ENCODE assay signal across 7 cellular contexts in the genomic region with DNA sequence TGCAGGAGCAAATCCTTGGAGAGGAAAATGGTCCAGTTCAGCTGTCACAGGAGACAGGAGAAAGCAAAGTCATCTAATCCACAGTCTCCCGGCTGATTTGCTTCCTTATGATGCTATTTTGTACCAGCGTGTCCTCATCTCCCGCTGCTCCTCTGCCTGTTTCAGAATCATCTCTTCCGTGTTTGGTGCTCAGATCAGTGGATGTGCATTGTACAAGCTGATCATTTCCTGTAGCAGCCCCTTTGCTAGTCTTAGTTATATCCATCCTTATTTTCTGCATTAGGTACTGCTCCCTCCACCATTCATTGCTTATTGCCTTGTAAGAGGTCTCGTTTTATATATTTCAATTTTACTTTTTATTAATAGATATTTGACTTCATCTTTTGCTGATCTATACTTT.
A peak's percentile ranks its signal among the peaks of the same experiment; 100 is the strongest.
DNase-seq lines count a peak whose midpoint lies in the region; ATAC-seq and TF ChIP-seq lines count a peak whose summit lies in the region.
"Not testable (repeated sequence)": the region's sequence is repeated elsewhere in the genome, so short reads cannot be mapped to it uniquely, and the experiment has no call there.

No MANE protein-coding gene starts in this region.

- H3K27ac Mint-ChIP-seq in CD8-positive, alpha-beta T cell, result peak overlapping the region; percentile 91
- peak overlapping the region; percentile 79 for H3K27ac Mint-ChIP-seq in activated CD4-positive, alpha-beta T cell treated with anti-CD3 and anti-CD28 coated beads for 36 hours
- H3K27ac Mint-ChIP-seq in activated T-helper 1 cell treated with anti-CD3 and anti-CD28 coated beads, Interleukin-12 subunit alpha, Interleukin-12 subunit beta, Interleukin-2, Interleukin-4 antibody, amounts not matched to agents 30 ng/mL and 10 ng/mL and 1 ng/mL, durations not matched to agents 14 hours and 24 hours and 36 hours, result peak overlapping the region; percentile 74
- peak overlapping the region; percentile 72 for H3K27ac Mint-ChIP-seq in activated naive CD8-positive, alpha-beta T cell treated with anti-CD3 and anti-CD28 coated beads, Interleukin-2, amount 50 U/mL, for 24 hours

- intact Hi-C loops in CD8-positive, alpha-beta T cell (cut with DNase I, micrococcal nuclease); activated CD4-positive, alpha-beta T cell treated with anti-CD3 and anti-CD28 coated beads for 36 hours (cut with DNase I, micrococcal nuclease); activated T-helper 1 cell treated with anti-CD3 and anti-CD28 coated beads, Interleukin-12 subunit alpha, Interleukin-12 subunit beta, Interleukin-2, Interleukin-4 antibody, amounts not matched to agents 30 ng/mL and 10 ng/mL and 1 ng/mL, durations not matched to agents 14 hours and 24 hours and 36 hours (cut with micrococcal nuclease); spleen (cut with DNase I; ENCODE audit: low total_unique reads): not testable (repeated sequence)

- H3K27ac ChIP-seq in CD8-positive, alpha-beta T cell (ENCODE audit: low read depth, low read length), result peak overlapping the region; percentile 38
- H3K27ac ChIP-seq in KOPT-K1 (ENCODE audit: low read depth, low read length, poor library complexity, severe bottlenecking) (peak overlapping the region; percentile 61), spleen (peak overlapping the region in 5 of 8 donors; percentile 20 to 34 (median 26))
- peak overlapping the region; percentile 22 for H3K27ac ChIP-seq in effector memory CD4-positive, alpha-beta T cell (ENCODE audit: insufficient read depth, low read length, poor library complexity, severe bottlenecking)

- WGBS in spleen, 5 donors, result 36 to 63% (median 54%) methylated on average over 5 of the region's 5 CpGs

- ATAC-seq in CD8-positive, alpha-beta T cell, result peak; percentile 51
- ATAC-seq in activated CD4-positive, alpha-beta T cell treated with anti-CD3 and anti-CD28 coated beads for 36 hours; activated naive CD8-positive, alpha-beta T cell treated with anti-CD3 and anti-CD28 coated beads, Interleukin-2, amount 50 U/mL, for 24 hours: not testable (repeated sequence)

- not testable (repeated sequence) for TF ChIP-seq CTCF in CD8-positive, alpha-beta T cell (IDR thresholded peaks at IDR 0.05); spleen (IDR thresholded peaks at IDR 0.05 in 8 of 11, conservative IDR thresholded peaks at IDR 0.05 in 3 of 11)

- POLR2A ChIA-PET in CD8-positive, alpha-beta T cell (lab: Charles Lee), result interaction anchor here (1.1 to 1.7 kb wide), 3 partner anchors 14 to 331 kb away, joined by 3 to 6 read pairs (median 4); no protein-coding TSS in a partner anchor
- POLR2A ChIA-PET in activated CD4-positive, alpha-beta T cell treated with anti-CD3 and anti-CD28 coated beads for 36 hours (lab: Charles Lee), result not testable (repeated sequence)

- not testable (repeated sequence) for H3K36me3 ChIP-seq in CD8-positive, alpha-beta T cell (ENCODE audit: insufficient read depth, low read length); KOPT-K1 (ENCODE audit: insufficient read depth, low read length); effector memory CD4-positive, alpha-beta T cell (ENCODE audit: control insufficient read depth, insufficient read depth, low read length); spleen

- H3K27me3 ChIP-seq in CD8-positive, alpha-beta T cell (ENCODE audit: insufficient read depth, low read length); effector memory CD4-positive, alpha-beta T cell (replicated peaks; ENCODE audit: control insufficient read depth, insufficient read depth, low read length, poor library complexity, severe bottlenecking); spleen (replicated peaks in 1 of 7): not testable (repeated sequence)

- peaks cover 75% of the 10 kb centered on the region for H3K4me1 ChIP-seq in CD8-positive, alpha-beta T cell (ENCODE audit: insufficient read depth, low read length)
- H3K4me1 ChIP-seq in effector memory CD4-positive, alpha-beta T cell (ENCODE audit: control insufficient read depth, insufficient read depth, low read length, poor library complexity, severe bottlenecking), result peaks cover 62% of the 10 kb centered on the region
- peaks cover 0 to 40% (median 16%) of the 10 kb centered on the region in 6 donors for H3K4me1 ChIP-seq in spleen

- DNase-seq in CD8-positive, alpha-beta T cell; activated CD4-positive, alpha-beta T cell treated with anti-CD3 and anti-CD28 coated beads for 36 hours; activated T-helper 1 cell treated with anti-CD3 and anti-CD28 coated beads, Interleukin-12 subunit alpha, Interleukin-12 subunit beta, Interleukin-2, Interleukin-4 antibody, amounts not matched to agents 30 ng/mL and 10 ng/mL and 1 ng/mL, durations not matched to agents 14 hours and 24 hours and 36 hours (ENCODE audit: low spot score); activated naive CD8-positive, alpha-beta T cell treated with anti-CD3 and anti-CD28 coated beads, Interleukin-2, amount 50 U/mL, for 24 hours; effector memory CD4-positive, alpha-beta T cell; spleen: not testable (repeated sequence)

- peaks cover 79% of the 10 kb centered on the region for H3K4me1 Mint-ChIP-seq in CD8-positive, alpha-beta T cell (ENCODE audit: low read depth)
- peaks cover 78% of the 10 kb centered on the region for H3K4me1 Mint-ChIP-seq in activated CD4-positive, alpha-beta T cell treated with anti-CD3 and anti-CD28 coated beads for 36 hours
- peaks cover 36% of the 10 kb centered on the region for H3K4me1 Mint-ChIP-seq in activated T-helper 1 cell treated with anti-CD3 and anti-CD28 coated beads, Interleukin-12 subunit alpha, Interleukin-12 subunit beta, Interleukin-2, Interleukin-4 antibody, amounts not matched to agents 30 ng/mL and 10 ng/mL and 1 ng/mL, durations not matched to agents 14 hours and 24 hours and 36 hours (ENCODE audit: low read depth)
- H3K4me1 Mint-ChIP-seq in activated naive CD8-positive, alpha-beta T cell treated with anti-CD3 and anti-CD28 coated beads, Interleukin-2, amount 50 U/mL, for 24 hours, result peaks cover 52% of the 10 kb centered on the region

- H3K9me3 Mint-ChIP-seq in CD8-positive, alpha-beta T cell; activated CD4-positive, alpha-beta T cell treated with anti-CD3 and anti-CD28 coated beads for 36 hours (ENCODE audit: low read depth); activated T-helper 1 cell treated with anti-CD3 and anti-CD28 coated beads, Interleukin-12 subunit alpha, Interleukin-12 subunit beta, Interleukin-2, Interleukin-4 antibody, amounts not matched to agents 30 ng/mL and 10 ng/mL and 1 ng/mL, durations not matched to agents 14 hours and 24 hours and 36 hours; activated naive CD8-positive, alpha-beta T cell treated with anti-CD3 and anti-CD28 coated beads, Interleukin-2, amount 50 U/mL, for 24 hours: not testable (repeated sequence)

- not testable (repeated sequence) for H3K9me3 ChIP-seq in CD8-positive, alpha-beta T cell (ENCODE audit: low read length); KOPT-K1 (ENCODE audit: insufficient read depth, low read length, poor library complexity, severe bottlenecking); effector memory CD4-positive, alpha-beta T cell (ENCODE audit: control insufficient read depth, low read length); spleen

- H3K27me3 Mint-ChIP-seq in CD8-positive, alpha-beta T cell (ENCODE audit: low read depth); activated CD4-positive, alpha-beta T cell treated with anti-CD3 and anti-CD28 coated beads for 36 hours; activated T-helper 1 cell treated with anti-CD3 and anti-CD28 coated beads, Interleukin-12 subunit alpha, Interleukin-12 subunit beta, Interleukin-2, Interleukin-4 antibody, amounts not matched to agents 30 ng/mL and 10 ng/mL and 1 ng/mL, durations not matched to agents 14 hours and 24 hours and 36 hours (ENCODE audit: insufficient read depth); activated naive CD8-positive, alpha-beta T cell treated with anti-CD3 and anti-CD28 coated beads, Interleukin-2, amount 50 U/mL, for 24 hours: not testable (repeated sequence)

- peak overlapping the region; percentile 23 for H3K4me3 ChIP-seq in CD8-positive, alpha-beta T cell (ENCODE audit: low read depth, low read length)
- peak overlapping the region; percentile 18 for H3K4me3 ChIP-seq in effector memory CD4-positive, alpha-beta T cell (ENCODE audit: insufficient read depth, low read depth, low read length, poor library complexity, severe bottlenecking)
- H3K4me3 ChIP-seq in spleen, result not testable (repeated sequence)

- not testable (repeated sequence) for TF ChIP-seq POLR2A in spleen (IDR thresholded peaks at IDR 0.05)

- H3K36me3 Mint-ChIP-seq in CD8-positive, alpha-beta T cell; activated CD4-positive, alpha-beta T cell treated with anti-CD3 and anti-CD28 coated beads for 36 hours (ENCODE audit: low read depth); activated T-helper 1 cell treated with anti-CD3 and anti-CD28 coated beads, Interleukin-12 subunit alpha, Interleukin-12 subunit beta, Interleukin-2, Interleukin-4 antibody, amounts not matched to agents 30 ng/mL and 10 ng/mL and 1 ng/mL, durations not matched to agents 14 hours and 24 hours and 36 hours (ENCODE audit: low read depth); activated naive CD8-positive, alpha-beta T cell treated with anti-CD3 and anti-CD28 coated beads, Interleukin-2, amount 50 U/mL, for 24 hours (ENCODE audit: low read depth): not testable (repeated sequence)

- H3K4me3 Mint-ChIP-seq in CD8-positive, alpha-beta T cell, result peak overlapping the region; percentile 57
- H3K4me3 Mint-ChIP-seq in activated CD4-positive, alpha-beta T cell treated with anti-CD3 and anti-CD28 coated beads for 36 hours; activated T-helper 1 cell treated with anti-CD3 and anti-CD28 coated beads, Interleukin-12 subunit alpha, Interleukin-12 subunit beta, Interleukin-2, Interleukin-4 antibody, amounts not matched to agents 30 ng/mL and 10 ng/mL and 1 ng/mL, durations not matched to agents 14 hours and 24 hours and 36 hours; activated naive CD8-positive, alpha-beta T cell treated with anti-CD3 and anti-CD28 coated beads, Interleukin-2, amount 50 U/mL, for 24 hours: not testable (repeated sequence)

- CTCF ChIA-PET in CD8-positive, alpha-beta T cell (lab: Charles Lee), result interaction anchor here (0.6 to 20.7 kb wide), 16 partner anchors 9 to 334 kb away, joined by 3 to 378 read pairs (median 4); no protein-coding TSS in a partner anchor
- CTCF ChIA-PET in activated CD4-positive, alpha-beta T cell treated with anti-CD3 and anti-CD28 coated beads for 36 hours (lab: Charles Lee), result interaction anchor here (0.6 to 10.2 kb wide), 16 partner anchors 9 to 782 kb away, joined by 3 to 146 read pairs (median 4); no protein-coding TSS in a partner anchor
